In the genomic region with DNA sequence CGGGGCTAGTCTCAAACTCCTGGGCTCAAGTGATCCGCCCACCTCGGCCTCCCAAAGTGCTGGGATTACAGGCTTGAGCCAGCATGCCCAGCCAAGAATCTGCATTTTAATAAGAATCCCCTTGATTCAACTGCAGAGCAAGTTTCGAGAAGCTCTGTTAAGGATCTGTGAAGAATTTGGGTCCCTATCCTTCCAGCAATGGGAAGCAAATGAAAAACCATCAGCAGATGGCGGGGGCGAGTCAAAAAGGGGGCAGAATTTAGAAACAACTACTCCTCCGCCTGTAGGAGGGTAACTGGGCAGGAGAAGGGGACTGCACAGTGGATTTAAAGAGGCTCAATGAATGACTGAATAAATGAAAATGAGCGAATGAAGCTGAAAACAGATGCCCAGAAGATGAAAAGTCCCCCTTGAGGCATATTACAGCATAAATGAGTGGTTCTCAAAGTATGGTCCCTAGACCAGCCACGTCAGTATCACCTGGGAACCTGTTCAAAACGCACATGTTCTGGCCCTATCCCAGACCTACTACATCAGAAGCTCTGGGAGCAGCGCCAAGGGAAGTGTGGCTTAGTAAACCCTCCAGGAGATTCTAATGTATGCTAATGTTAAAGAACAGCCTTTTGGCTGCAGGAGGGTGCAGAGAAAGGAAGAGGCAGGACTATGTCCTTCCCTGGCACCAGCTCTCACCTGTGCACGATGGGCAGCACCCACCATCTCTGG, we compare ENCODE assay signal across 18 cellular contexts. TPM values are rescaled to one million over a fixed set of nuclear protein-coding genes. Genes with fewer than 3 reads are reported as not detected.
DNase-seq lines count a peak whose midpoint lies in the region; ATAC-seq and TF ChIP-seq lines count a peak whose summit lies in the region.
"Had no signal": no experiment of that assay in that cellular context is flagged by ENCODE, and none has a peak within 500 bp of the region (broad histone marks: within the 10 kb centered on the region; RNA-seq: fewer than 3 reads in every experiment).

No MANE protein-coding gene starts in this region.

- no peak for TF ChIP-seq CTCF in fibroblast of the aortic adventitia (IDR thresholded peaks at IDR 0.05; ENCODE audit: insufficient read depth, low read length)

- peak; percentile 68 for DNase-seq in DMS 273 (lab: John Stamatoyannopoulos, UW; ENCODE audit: unreplicated experiment)
- DNase-seq in DMS 273 treated with DMSO at 0.1 percent for 48 hours (lab: John Stamatoyannopoulos, UW): no peak
- DNase-seq in RPMI8226: peak; percentile 85
- DNase-seq in fibroblast of the aortic adventitia (ENCODE audit: low read depth): peak; percentile 30
- no peak for DNase-seq in AML-193 (lab: John Stamatoyannopoulos, UW)
- no peak for DNase-seq in midbrain (lab: John Stamatoyannopoulos, UW)
- DNase-seq: activated T-cell treated with anti-CD3 and anti-CD28 coated beads, Interleukin-2, amount 50 U/mL, for 1 hour; Karpas-422; naive thymus-derived CD4-positive, alpha-beta T cell; NCI-H1694; NCI-H526 treated with DMSO at 0.1 percent for 48 hours; tibial artery had no signal

- H3K4me3 ChIP-seq in fibroblast of the aortic adventitia (ENCODE audit: low read depth, low read length): no peak overlapping the region
- H3K4me3 ChIP-seq: BLaER1 treated with 17β-estradiol and CSF1 and Interleukin-3, amounts not matched to agents 10 nM and 100 nM; tibial artery had no signal

- ATAC-seq in HG03139 (IDR thresholded peaks at IDR 0.05; ENCODE audit: unreplicated experiment) (no peak), GM21390 (IDR thresholded peaks at IDR 0.05; ENCODE audit: unreplicated experiment) (no peak)
- ATAC-seq: activated naive CD4-positive, alpha-beta T cell treated with anti-CD3 and anti-CD28 coated beads, Interleukin-2, amount 50 U/mL, for 72 hours; naive thymus-derived CD4-positive, alpha-beta T cell had no signal

RNA-seq across cellular contexts. Expression of a gene that starts 15.0 kb away (rescaled TPM):
- total RNA-seq in fibroblast of the aortic adventitia (ENCODE audit: low replicate concordance): 7.4 and 13.9 TPM in 2 replicates

RNA-seq across cellular contexts. Expression of a gene that starts 39.1 kb away (rescaled TPM):
- total RNA-seq in fibroblast of the aortic adventitia (ENCODE audit: low replicate concordance): not detected in 2 replicates
- total RNA-seq: activated naive CD4-positive, alpha-beta T cell treated with anti-CD3 and anti-CD28 coated beads, Interleukin-2, amount 50 U/mL, for 72 hours; cardiac septum; lower leg skin; naive thymus-derived CD4-positive, alpha-beta T cell had no signal

RNA-seq across cellular contexts. Expression of a gene that starts 52.8 kb away (rescaled TPM):
- 290 and 382 TPM in 2 replicates for total RNA-seq in fibroblast of the aortic adventitia (ENCODE audit: low replicate concordance)

RNA-seq across cellular contexts. Expression of a gene that starts 52.9 kb away (rescaled TPM):
- 17.6 and 22.6 TPM in 2 replicates for total RNA-seq in fibroblast of the aortic adventitia (ENCODE audit: low replicate concordance)

RNA-seq across cellular contexts. Expression of a gene that starts 57.9 kb away (rescaled TPM):
- total RNA-seq in fibroblast of the aortic adventitia (ENCODE audit: low replicate concordance): not detected in 2 replicates
- total RNA-seq: activated naive CD4-positive, alpha-beta T cell treated with anti-CD3 and anti-CD28 coated beads, Interleukin-2, amount 50 U/mL, for 72 hours; cardiac septum had no signal

Comparison
In these comparisons a context has a peak if more than half of its experiments do, and no peak if none do; other contexts are left out.
1. DNase-seq: peak in DMS 273 (single experiment), RPMI8226 (single experiment) and fibroblast of the aortic adventitia (single experiment); none in DMS 273 treated with DMSO at 0.1 percent for 48 hours (single experiment), AML-193 (0 of 2) and midbrain (single experiment).